Comparison of ENCODE assay signal across 16 cellular contexts in the genomic region with DNA sequence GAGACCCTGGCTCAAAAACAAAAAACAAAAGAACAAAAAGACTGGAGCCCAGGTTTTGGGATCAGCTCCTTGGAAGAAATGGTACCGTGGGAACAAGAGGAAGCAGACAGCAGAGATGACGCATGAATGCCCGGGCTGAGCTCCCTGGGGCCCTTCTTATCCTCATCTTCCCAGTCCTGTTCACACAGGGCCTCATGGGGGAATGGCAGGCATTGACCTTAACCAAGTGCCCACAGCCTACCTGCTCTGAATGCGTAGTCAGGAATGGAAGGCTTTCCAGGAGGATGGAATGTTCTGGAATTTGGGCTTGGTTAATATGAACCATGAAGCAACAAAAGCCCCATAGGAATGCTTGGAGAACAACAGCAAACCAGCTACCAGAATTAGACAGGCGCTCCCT.
A peak's percentile ranks its signal among the peaks of the same experiment; 100 is the strongest.
DNase-seq lines count a peak whose midpoint lies in the region; ATAC-seq and TF ChIP-seq lines count a peak whose summit lies in the region.
"Had no signal": no experiment of that assay in that cellular context is flagged by ENCODE, and none has a peak within 500 bp of the region (broad histone marks: within the 10 kb centered on the region; RNA-seq: fewer than 3 reads in every experiment).

No MANE protein-coding gene starts in this region.

- H3K4me3 Mint-ChIP-seq in H9 = no peak overlapping the region
- H3K4me3 Mint-ChIP-seq in CD8-positive, alpha-beta T cell = no peak overlapping the region
- H3K4me3 Mint-ChIP-seq: B cell; CD4-positive, alpha-beta T cell had no signal

- H3K36me3 ChIP-seq in brain microvascular endothelial cell (replicated peaks) = peaks cover 28% of the 10 kb centered on the region
- H3K36me3 ChIP-seq in trophoblast cell (ENCODE audit: control insufficient read depth in 1 of 2, insufficient read depth in 2 of 2, low read length in 2 of 2) = no peaks in the 10 kb centered on the region
- peaks cover 26 to 89% (median 64%) of the 10 kb centered on the region in 5 donors for H3K36me3 ChIP-seq in subcutaneous abdominal adipose tissue (ENCODE audit: control insufficient read depth in 5 of 5, insufficient read depth in 5 of 5, low read length in 5 of 5)
- no peaks in the 10 kb centered on the region for H3K36me3 ChIP-seq in CD8-positive, alpha-beta T cell (ENCODE audit: insufficient read depth, low read length)

- no peak overlapping the region for H3T11ph ChIP-seq in H9 (ENCODE audit: low read length)

- H3K79me2 ChIP-seq in H9 (ENCODE audit: insufficient read depth, low read length) (no peaks in the 10 kb centered on the region), trophoblast cell (ENCODE audit: control insufficient read depth, insufficient read depth, low read length, poor library complexity) (no peaks in the 10 kb centered on the region)

- no peaks in the 10 kb centered on the region for H3K27me3 Mint-ChIP-seq in H9 (ENCODE audit: low read depth)
- H3K27me3 Mint-ChIP-seq in CD8-positive, alpha-beta T cell (ENCODE audit: low read depth) = peaks cover 21% of the 10 kb centered on the region

- no peaks in the 10 kb centered on the region for H3K9me3 ChIP-seq in H9 (ENCODE audit: control insufficient read depth, low read depth, low read length)
- H3K9me3 ChIP-seq in trophoblast cell (ENCODE audit: insufficient read depth, low read depth, low read length) = no peaks in the 10 kb centered on the region
- H3K9me3 ChIP-seq in subcutaneous abdominal adipose tissue (ENCODE audit: control insufficient read depth in 5 of 5, low read length in 5 of 5) = no peaks in the 10 kb centered on the region
- no peaks in the 10 kb centered on the region for H3K9me3 ChIP-seq in CD8-positive, alpha-beta T cell (ENCODE audit: low read length)

- H3K18ac ChIP-seq in H9 (ENCODE audit: insufficient read length, low read depth, low read length) (no peak overlapping the region), trophoblast cell (ENCODE audit: low read length) (no peak overlapping the region)

- CTCF ChIA-PET in CD8-positive, alpha-beta T cell (lab: Charles Lee) = interaction anchor here (0.6 to 1.5 kb wide), 3 partner anchors 9 to 272 kb away, joined by 3 to 4 read pairs (median 3); no protein-coding TSS in a partner anchor

- no peaks in the 10 kb centered on the region for H3K9me3 Mint-ChIP-seq in H9
- no peaks in the 10 kb centered on the region for H3K9me3 Mint-ChIP-seq in CD8-positive, alpha-beta T cell
- H3K9me3 Mint-ChIP-seq: CD4-positive, alpha-beta T cell had no signal

- H3K23me2 ChIP-seq in H9 (ENCODE audit: insufficient read length, low read depth, low read length, poor library complexity, severe bottlenecking) = no peaks in the 10 kb centered on the region

- H3K4me3 ChIP-seq in brain microvascular endothelial cell (ENCODE audit: low read depth, low read length) = no peak overlapping the region
- no peak overlapping the region for H3K4me3 ChIP-seq in trophoblast cell (ENCODE audit: low read depth, low read length)
- H3K4me3 ChIP-seq in subcutaneous abdominal adipose tissue (ENCODE audit: low read depth in 1 of 5, low read length in 5 of 5) = no peak overlapping the region
- no peak overlapping the region for H3K4me3 ChIP-seq in CD8-positive, alpha-beta T cell (ENCODE audit: low read depth, low read length)

- no peak overlapping the region for H2BK5ac ChIP-seq in H9 (ENCODE audit: insufficient read length, low read length)
- peak overlapping the region; percentile 1 for H2BK5ac ChIP-seq in trophoblast cell (ENCODE audit: low read depth, low read length, poor library complexity)

- intact Hi-C loops in CD8-positive, alpha-beta T cell (cut with DNase I, micrococcal nuclease) = no loop called here

- H3K14ac ChIP-seq in H9 (ENCODE audit: insufficient read depth, low read length) (no peak overlapping the region), trophoblast cell (ENCODE audit: low read length) (no peak overlapping the region)

- no peak overlapping the region for H2BK20ac ChIP-seq in H9 (ENCODE audit: low read depth, low read length, poor library complexity, severe bottlenecking)

- H2BK12ac ChIP-seq in H9 (ENCODE audit: insufficient read length, low read depth, low read length) (no peak overlapping the region), trophoblast cell (ENCODE audit: low read length) (peak overlapping the region; percentile 2)

- H4K12ac ChIP-seq in trophoblast cell (ENCODE audit: low read depth, low read length) = no peak overlapping the region

- H3K27ac Mint-ChIP-seq in H9 = peak overlapping the region in 2 of 3 experiments; percentile 31 to 49; a peak in 3 of 7 replicates
- H3K27ac Mint-ChIP-seq in CD8-positive, alpha-beta T cell = no peak overlapping the region
- H3K27ac Mint-ChIP-seq: B cell; CD4-positive, alpha-beta T cell had no signal

- no peak overlapping the region for H2BK15ac ChIP-seq in H9 (ENCODE audit: low read depth, low read length)

- no peak overlapping the region for H2BK120ac ChIP-seq in H9 (ENCODE audit: low read depth, low read length, poor library complexity, severe bottlenecking)
- peak overlapping the region; percentile 14 for H2BK120ac ChIP-seq in trophoblast cell (ENCODE audit: insufficient read depth, low read length, poor library complexity)

- no peak for DNase-seq in H9
- DNase-seq in brain microvascular endothelial cell = peak; percentile 50
- DNase-seq in trophoblast cell = peak; percentile 98 to 99
- no peak for DNase-seq in CD8-positive, alpha-beta T cell
- DNase-seq in NCI-H510A (lab: John Stamatoyannopoulos, UW) = no peak
- DNase-seq: ACHN; C1 segment of cervical spinal cord; CD4-positive, alpha-beta T cell; DMS153; DMS79 treated with DMSO at 0.1 percent for 48 hours; EL; H7 had no signal

- ATAC-seq in CD8-positive, alpha-beta T cell = no peak
- ATAC-seq in HG03135 (IDR thresholded peaks at IDR 0.05; ENCODE audit: unreplicated experiment) = no peak
- ATAC-seq: HepG2 had no signal

- H4K5ac ChIP-seq in H9 (ENCODE audit: insufficient read length, low read depth, low read length) = no peak overlapping the region

- H3K27me3 ChIP-seq in H9 (ENCODE audit: insufficient read depth, low read length) = no peaks in the 10 kb centered on the region
- no peaks in the 10 kb centered on the region for H3K27me3 ChIP-seq in brain microvascular endothelial cell (replicated peaks)
- H3K27me3 ChIP-seq in trophoblast cell (ENCODE audit: insufficient read depth, low read length) = no peaks in the 10 kb centered on the region
- H3K27me3 ChIP-seq in subcutaneous abdominal adipose tissue (ENCODE audit: control insufficient read depth in 5 of 5, insufficient read depth in 4 of 5, low read length in 5 of 5) = no peaks in the 10 kb centered on the region
- H3K27me3 ChIP-seq in CD8-positive, alpha-beta T cell (ENCODE audit: insufficient read depth, low read length) = no peaks in the 10 kb centered on the region

- H2AFZ ChIP-seq in H9 (ENCODE audit: low read length) (no peak overlapping the region), trophoblast cell (ENCODE audit: insufficient read depth, low read length, poor library complexity) (no peak overlapping the region)

- H3K4me2 ChIP-seq in H9 (ENCODE audit: insufficient read depth, insufficient read length, low read length) (no peak overlapping the region), trophoblast cell (ENCODE audit: low read length) (no peak overlapping the region)

- H3K9ac ChIP-seq in H9 (ENCODE audit: extremely low read depth, insufficient read length, low read length) = no peak overlapping the region
- no peak overlapping the region for H3K9ac ChIP-seq in trophoblast cell (ENCODE audit: low read length)
- H3K9ac ChIP-seq in subcutaneous abdominal adipose tissue (ENCODE audit: low read length in 5 of 5) = no peak overlapping the region

- H3K4me1 Mint-ChIP-seq in H9 = peaks cover 4 to 19% of the 10 kb centered on the region in 2 experiments; a peak in 3 of 4 replicates
- peaks cover 12% of the 10 kb centered on the region for H3K4me1 Mint-ChIP-seq in CD8-positive, alpha-beta T cell (ENCODE audit: low read depth)

- H4K8ac ChIP-seq in H9 (replicated peaks; ENCODE audit: insufficient read length, low read depth, low read length) (no peak overlapping the region), trophoblast cell (ENCODE audit: low read depth, low read length) (no peak overlapping the region)

- H3K56ac ChIP-seq in H9 (ENCODE audit: insufficient read length, low read depth, low read length) = no peak overlapping the region

- H4K91ac ChIP-seq in H9 (ENCODE audit: insufficient read length, low read depth, low read length) (no peak overlapping the region), trophoblast cell (ENCODE audit: low read depth, low read length) (peak overlapping the region; percentile 45)

- H2AK5ac ChIP-seq in H9 (ENCODE audit: insufficient read length, low read length) (no peak overlapping the region), trophoblast cell (ENCODE audit: low read length) (no peak overlapping the region)

- H4K20me1 ChIP-seq in H9 (ENCODE audit: control insufficient read depth, insufficient read depth, insufficient read length) = no peaks in the 10 kb centered on the region

- WGBS in H9 (ENCODE audit: extremely low coverage, insufficient read length, low lambda C conversion rate) = no CpG with 5 or more reads among the region's 5 CpGs
- no CpG with 5 or more reads among the region's 5 CpGs for WGBS in trophoblast cell (ENCODE audit: extremely low coverage, insufficient coverage, insufficient read length)

- H3K27ac ChIP-seq in H9 (ENCODE audit: insufficient read length, low read depth, low read length) (no peak overlapping the region), brain microvascular endothelial cell (peak overlapping the region; percentile 11), trophoblast cell (ENCODE audit: low read depth, low read length) (no peak overlapping the region), subcutaneous abdominal adipose tissue (ENCODE audit: low read depth, low read length) (peak overlapping the region; percentile 23)
- H3K27ac ChIP-seq in CD8-positive, alpha-beta T cell (ENCODE audit: low read depth, low read length) = no peak overlapping the region

- H3K79me1 ChIP-seq in H9 (ENCODE audit: insufficient read depth, low read depth, low read length, poor library complexity, severe bottlenecking) (no peaks in the 10 kb centered on the region), trophoblast cell (ENCODE audit: low read length) (peaks cover 5% of the 10 kb centered on the region)

- no peak overlapping the region for H3K4ac ChIP-seq in H9 (ENCODE audit: low read depth, low read length)
- no peak overlapping the region for H3K4ac ChIP-seq in trophoblast cell (ENCODE audit: low read depth, low read length)

- H3K4me1 ChIP-seq in H9 (ENCODE audit: insufficient read depth, low read length) (no peaks in the 10 kb centered on the region; the same call in 1 of the 2 replicates), trophoblast cell (ENCODE audit: control insufficient read depth in 1 of 2, insufficient read depth in 2 of 2, low read length in 2 of 2) (peaks cover 8 to 12% of the 10 kb centered on the region in 2 experiments), subcutaneous abdominal adipose tissue (ENCODE audit: control insufficient read depth in 5 of 5, insufficient read depth in 5 of 5, low read length in 5 of 5) (peaks cover 0 to 5% (median 0%) of the 10 kb centered on the region in 5 donors)
- peaks cover 8% of the 10 kb centered on the region for H3K4me1 ChIP-seq in CD8-positive, alpha-beta T cell (ENCODE audit: insufficient read depth, low read length)

- POLR2A ChIA-PET in CD8-positive, alpha-beta T cell (lab: Charles Lee) = no interaction called here

- H3K36me3 Mint-ChIP-seq in H9 (ENCODE audit: insufficient read depth in 1 of 3, low read depth in 3 of 3) = peaks cover 0 to 6% (median 2%) of the 10 kb centered on the region in 3 experiments; a peak in 4 of 7 replicates
- H3K36me3 Mint-ChIP-seq in CD8-positive, alpha-beta T cell = no peaks in the 10 kb centered on the region

- TF ChIP-seq CTCF in H9 (conservative IDR thresholded peaks at IDR 0.05) (no peak), brain microvascular endothelial cell (IDR thresholded peaks at IDR 0.05; ENCODE audit: low read depth, low read length, missing control alignments) (no peak)
- no peak for TF ChIP-seq CTCF in CD8-positive, alpha-beta T cell (IDR thresholded peaks at IDR 0.05)

- in situ Hi-C loops in brain microvascular endothelial cell (cut with HindIII; ENCODE audit: low pct_ligation_motif_present, low sequenced_read_pairs) = no loop called here

- H3K23ac ChIP-seq in H9 (ENCODE audit: insufficient read length, low read depth, low read length) (no peak overlapping the region), trophoblast cell (ENCODE audit: low read length) (no peak overlapping the region)

Comparison
In these comparisons a context has a peak if more than half of its experiments do, and no peak if none do; other contexts are left out.
1. DNase-seq: peak in brain microvascular endothelial cell (single experiment) and trophoblast cell (2 of 2); none in H9 (single experiment), CD8-positive, alpha-beta T cell (0 of 7) and NCI-H510A (single experiment).
2. H3K27ac ChIP-seq: peak in brain microvascular endothelial cell (single experiment) and subcutaneous abdominal adipose tissue (single experiment); none in H9 (single experiment), trophoblast cell (single experiment) and CD8-positive, alpha-beta T cell (single experiment).